25 cellular contexts compared by ENCODE assay signal in genomic region chr15:65217526-65218482, GRCh38. TPM values are rescaled to one million over a fixed set of nuclear protein-coding genes. Genes with fewer than 3 reads are reported as not detected.
"Had no signal": no experiment of that assay in that cellular context is flagged by ENCODE, and none has a peak within 500 bp of the region (broad histone marks: within the 10 kb centered on the region; RNA-seq: fewer than 3 reads in every experiment).

No MANE protein-coding gene starts in this region.

- H3K27me3 Mint-ChIP-seq: activated naive CD4-positive, alpha-beta T cell treated with anti-CD3 and anti-CD28 coated beads, Interleukin-2, amount 50 U/mL, for 24 hours; dendritic cell treated with granulocyte-macrophage colony-stimulating factor and Interleukin-4, amounts not matched to agents 40 ng/mL and 50 ng/mL, for 4 days; naive thymus-derived CD8-positive, alpha-beta T cell had no signal

- H3K4me3 Mint-ChIP-seq: activated naive CD4-positive, alpha-beta T cell treated with anti-CD3 and anti-CD28 coated beads, Interleukin-2, amount 50 U/mL, for 24 hours; dendritic cell treated with granulocyte-macrophage colony-stimulating factor and Interleukin-4, amounts not matched to agents 40 ng/mL and 50 ng/mL, for 4 days; mesothelial cell of epicardium; naive thymus-derived CD8-positive, alpha-beta T cell had no signal

- H3K4me3 ChIP-seq: adrenal gland, ascending aorta, esophagus muscularis mucosa, hepatocyte, left ventricle myocardium inferior, stomach, suprapubic skin, tibial nerve had no signal

- H3K4me1 ChIP-seq: adrenal gland, ascending aorta, esophagus muscularis mucosa, left ventricle myocardium inferior, stomach had no signal

- H3K4me1 Mint-ChIP-seq: activated naive CD4-positive, alpha-beta T cell treated with anti-CD3 and anti-CD28 coated beads, Interleukin-2, amount 50 U/mL, for 24 hours; mesothelial cell of epicardium had no signal

- FAIRE-seq: endothelial cell of umbilical vein, frontal cortex had no signal

- H3K27me3 ChIP-seq: adrenal gland, ascending aorta, brain microvascular endothelial cell, esophagus muscularis mucosa, hepatocyte, stomach, suprapubic skin, tibial nerve had no signal

- DNase-seq: activated CD4-positive, alpha-beta T cell treated with anti-CD3 and anti-CD28 coated beads, Interleukin-2, amount 50 U/mL, for 4 hours; activated effector memory CD4-positive, alpha-beta T cell treated with anti-CD3 and anti-CD28 coated beads, Interleukin-2, amount 50 U/mL, for 16 hours; adrenal gland; brain microvascular endothelial cell; caudate nucleus; effector CD8-positive, alpha-beta T cell; glutamatergic neuron; left ventricle myocardium inferior; mammary epithelial cell; retina; stimulated activated CD4-positive, alpha-beta T cell treated with anti-CD3 and anti-CD28 coated beads, Interleukin-4, amount 100 ng/mL, for 1 hour; stomach; T-helper 1 cell had no signal

- H3K9me3 ChIP-seq: adrenal gland, ascending aorta, esophagus muscularis mucosa, left ventricle myocardium inferior, stomach, suprapubic skin, tibial nerve had no signal

- H3K36me3 Mint-ChIP-seq: activated naive CD4-positive, alpha-beta T cell treated with anti-CD3 and anti-CD28 coated beads, Interleukin-2, amount 50 U/mL, for 24 hours; mesothelial cell of epicardium; naive thymus-derived CD8-positive, alpha-beta T cell had no signal

- H3K36me3 ChIP-seq: adrenal gland, ascending aorta, brain microvascular endothelial cell, esophagus muscularis mucosa, left ventricle myocardium inferior, stomach, suprapubic skin, tibial nerve had no signal

- H3K4me2 ChIP-seq: hepatocyte had no signal

- H3K9me3 Mint-ChIP-seq: activated naive CD4-positive, alpha-beta T cell treated with anti-CD3 and anti-CD28 coated beads, Interleukin-2, amount 50 U/mL, for 24 hours; dendritic cell treated with granulocyte-macrophage colony-stimulating factor and Interleukin-4, amounts not matched to agents 40 ng/mL and 50 ng/mL, for 4 days; mesothelial cell of epicardium had no signal

- H3K27ac Mint-ChIP-seq: activated naive CD4-positive, alpha-beta T cell treated with anti-CD3 and anti-CD28 coated beads, Interleukin-2, amount 50 U/mL, for 24 hours; dendritic cell treated with granulocyte-macrophage colony-stimulating factor and Interleukin-4, amounts not matched to agents 40 ng/mL and 50 ng/mL, for 4 days; mesothelial cell of epicardium; naive thymus-derived CD8-positive, alpha-beta T cell; progenitor cell of endocrine pancreas had no signal

- H3K27ac ChIP-seq: adrenal gland, ascending aorta, brain microvascular endothelial cell, esophagus muscularis mucosa, hepatocyte, left ventricle myocardium inferior, stomach, suprapubic skin, tibial nerve had no signal

RNA-seq across cellular contexts. Expression of gene CILP, which starts 6.5 kb away (rescaled TPM):
- total RNA-seq: endothelial cell of umbilical vein, mammary epithelial cell had no signal
- polyA plus RNA-seq: mammary epithelial cell had no signal
